ENCODE assay signal across 17 cellular contexts in the genomic region with DNA sequence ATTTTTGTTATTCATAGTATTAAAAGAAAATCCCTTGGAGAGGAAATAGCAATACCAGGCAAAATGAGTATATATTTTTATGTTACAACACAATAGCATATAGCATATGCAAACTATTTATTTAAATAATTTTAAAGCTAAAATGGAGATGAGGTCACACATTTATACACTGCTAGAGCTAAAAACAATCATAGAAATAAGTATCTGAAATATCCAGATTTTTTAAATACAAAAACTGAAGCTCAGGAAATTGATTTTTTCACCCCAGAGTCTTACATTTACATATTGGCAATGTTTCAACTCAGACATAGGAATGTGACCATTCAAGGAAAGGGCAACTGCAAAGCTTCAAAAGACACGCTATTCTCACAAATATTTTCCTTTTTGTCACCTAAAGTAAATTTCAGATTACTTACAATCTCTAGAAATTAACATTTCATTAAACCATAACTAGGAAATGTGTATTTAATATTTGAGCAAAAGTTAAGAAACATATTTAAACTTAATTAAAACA. TPM values are rescaled to one million over a fixed set of nuclear protein-coding genes. Genes with fewer than 3 reads are reported as not detected.
DNase-seq lines count a peak whose midpoint lies in the region; ATAC-seq, FAIRE-seq and TF ChIP-seq lines count a peak whose summit lies in the region.
"Had no signal": no experiment of that assay in that cellular context is flagged by ENCODE, and none has a peak within 500 bp of the region (broad histone marks: within the 10 kb centered on the region; RNA-seq: fewer than 3 reads in every experiment).

No MANE protein-coding gene starts in this region.

- no peak for TF ChIP-seq POLR2A in endothelial cell of umbilical vein (IDR thresholded peaks at IDR 0.05; ENCODE audit: low read depth, low read length)

- H3K4me3 ChIP-seq in Panc1 (ENCODE audit: low read depth in 2 of 2, low read length in 2 of 2), result peak overlapping the region in 1 of 2 experiments; percentile 33; a peak in 1 of 4 replicates
- peak overlapping the region in 1 of 3 experiments; percentile 41 for H3K4me3 ChIP-seq in endothelial cell of umbilical vein (replicated peaks in 1 of 3; ENCODE audit: insufficient read depth in 1 of 3, low read depth in 1 of 3, low read length in 3 of 3)
- H3K4me3 ChIP-seq: adrenal gland, esophagus squamous epithelium had no signal

- no peak overlapping the region for H3K4me3 Mint-ChIP-seq in osteocyte (ENCODE audit: unreplicated experiment)
- no peak overlapping the region for H3K4me3 Mint-ChIP-seq in stimulated activated effector memory CD8-positive, alpha-beta T cell treated with anti-CD3 and anti-CD28 coated beads, Interleukin-12 subunit alpha, Interleukin-12 subunit beta, amount 100 ng/mL, for 72 hours
- H3K4me3 Mint-ChIP-seq: activated CD4-positive, alpha-beta memory T cell treated with anti-CD3 and anti-CD28 coated beads for 36 hours; activated T-cell treated with anti-CD3 and anti-CD28 coated beads, Interleukin-2, amount 50 U/mL, for 72 hours; natural killer cell had no signal

- H3K4me1 ChIP-seq in Panc1 (ENCODE audit: control insufficient read depth, insufficient read depth, low read length) (peaks cover 88% of the 10 kb centered on the region), endothelial cell of umbilical vein (ENCODE audit: control insufficient read depth, extremely low read depth, insufficient read depth, low read length) (peaks cover 94% of the 10 kb centered on the region)

- ATAC-seq in Panc1, result no peak
- no peak for ATAC-seq in stimulated activated effector memory CD8-positive, alpha-beta T cell treated with anti-CD3 and anti-CD28 coated beads, Interleukin-12 subunit alpha, Interleukin-12 subunit beta, amount 100 ng/mL, for 72 hours
- ATAC-seq: activated T-cell treated with anti-CD3 and anti-CD28 coated beads, Interleukin-2, amount 50 U/mL, for 72 hours; natural killer cell had no signal

- FAIRE-seq in endothelial cell of umbilical vein (lab: Jason Lieb, UNC), result no peak

- CTCF ChIA-PET in Panc1 (lab: Charles Lee), result no interaction called here
- CTCF ChIA-PET in endothelial cell of umbilical vein (lab: Charles Lee), result interaction anchor here (1.1 to 7.5 kb wide), 8 partner anchors 10 to 46 kb away, joined by 3 to 71 read pairs (median 7); a partner anchor contains a TSS

- H4K20me1 ChIP-seq in endothelial cell of umbilical vein (replicated peaks; ENCODE audit: control insufficient read depth, extremely low read depth, insufficient read depth, low read length), result no peaks in the 10 kb centered on the region

- POLR2A ChIA-PET in Panc1 (lab: Charles Lee), result interaction anchor here (0.5 kb wide), 1 partner anchor 15 kb away, joined by 3 read pairs; no protein-coding TSS in a partner anchor
- POLR2A ChIA-PET in endothelial cell of umbilical vein (lab: Charles Lee), result interaction anchor here (0.6 to 2.5 kb wide), 4 partner anchors 9 to 30 kb away, joined by 5 to 7 read pairs (median 6); a partner anchor contains a TSS

- H3K4me1 Mint-ChIP-seq in osteocyte (ENCODE audit: unreplicated experiment), result peaks cover 91% of the 10 kb centered on the region
- H3K4me1 Mint-ChIP-seq in stimulated activated effector memory CD8-positive, alpha-beta T cell treated with anti-CD3 and anti-CD28 coated beads, Interleukin-12 subunit alpha, Interleukin-12 subunit beta, amount 100 ng/mL, for 72 hours, result no peaks in the 10 kb centered on the region
- H3K4me1 Mint-ChIP-seq: natural killer cell had no signal

- H3K9me3 Mint-ChIP-seq in osteocyte (ENCODE audit: unreplicated experiment), result no peaks in the 10 kb centered on the region
- peaks cover 8% of the 10 kb centered on the region for H3K9me3 Mint-ChIP-seq in stimulated activated effector memory CD8-positive, alpha-beta T cell treated with anti-CD3 and anti-CD28 coated beads, Interleukin-12 subunit alpha, Interleukin-12 subunit beta, amount 100 ng/mL, for 72 hours
- H3K9me3 Mint-ChIP-seq: activated CD4-positive, alpha-beta memory T cell treated with anti-CD3 and anti-CD28 coated beads for 36 hours; activated T-cell treated with anti-CD3 and anti-CD28 coated beads, Interleukin-2, amount 50 U/mL, for 72 hours had no signal

- H3K27ac ChIP-seq in Panc1 (ENCODE audit: low read length) (peak overlapping the region; percentile 98), endothelial cell of umbilical vein (ENCODE audit: insufficient read depth, low read depth, low read length) (peak overlapping the region; percentile 61)
- H3K27ac ChIP-seq: adrenal gland had no signal

- peak overlapping the region; percentile 73 for H3K9ac ChIP-seq in endothelial cell of umbilical vein (replicated peaks; ENCODE audit: extremely low read depth, insufficient read depth, low read length)

- H2AFZ ChIP-seq in endothelial cell of umbilical vein (ENCODE audit: low read depth, low read length), result no peak overlapping the region

- no peaks in the 10 kb centered on the region for H3K27me3 ChIP-seq in Panc1 (ENCODE audit: control insufficient read depth, insufficient read depth, low read length)
- no peaks in the 10 kb centered on the region for H3K27me3 ChIP-seq in endothelial cell of umbilical vein (ENCODE audit: control insufficient read depth in 2 of 2, insufficient read depth in 2 of 2, low read length in 2 of 2)
- H3K27me3 ChIP-seq: adrenal gland, esophagus squamous epithelium had no signal

- no peak for TF ChIP-seq CTCF in Panc1 (IDR thresholded peaks at IDR 0.05)
- no peak for TF ChIP-seq CTCF in endothelial cell of umbilical vein (IDR thresholded peaks at IDR 0.05; ENCODE audit: extremely low read depth in 1 of 2, insufficient read depth in 1 of 2, low read depth in 1 of 2, low read length in 2 of 2)
- TF ChIP-seq CTCF in osteocyte (IDR thresholded peaks at IDR 0.05), result no peak

- H3K27me3 Mint-ChIP-seq in osteocyte (ENCODE audit: unreplicated experiment), result no peaks in the 10 kb centered on the region
- H3K27me3 Mint-ChIP-seq: activated CD4-positive, alpha-beta memory T cell treated with anti-CD3 and anti-CD28 coated beads for 36 hours had no signal

- in situ Hi-C loops in Panc1 (cut with HindIII; ENCODE audit: low pct_unique_long_range_greater_than_20kb, low sequenced_read_pairs), result no loop called here

- H3K27ac Mint-ChIP-seq in osteocyte (ENCODE audit: unreplicated experiment), result peak overlapping the region; percentile 90
- H3K27ac Mint-ChIP-seq in stimulated activated effector memory CD8-positive, alpha-beta T cell treated with anti-CD3 and anti-CD28 coated beads, Interleukin-12 subunit alpha, Interleukin-12 subunit beta, amount 100 ng/mL, for 72 hours, result no peak overlapping the region
- H3K27ac Mint-ChIP-seq: activated CD4-positive, alpha-beta memory T cell treated with anti-CD3 and anti-CD28 coated beads for 36 hours; activated T-cell treated with anti-CD3 and anti-CD28 coated beads, Interleukin-2, amount 50 U/mL, for 72 hours; natural killer cell had no signal

- intact Hi-C loops in Panc1 (cut with micrococcal nuclease; ENCODE audit: unreplicated experiment), result no loop called here
- intact Hi-C loops in endothelial cell of umbilical vein (cut with micrococcal nuclease), result loop anchor here (5.0 kb wide), 1 partner anchor 243 kb away; no protein-coding TSS in a partner anchor

- H3K4me2 ChIP-seq in endothelial cell of umbilical vein (ENCODE audit: insufficient read depth, low read length), result peak overlapping the region; percentile 86

- no peaks in the 10 kb centered on the region for H3K9me1 ChIP-seq in endothelial cell of umbilical vein (replicated peaks; ENCODE audit: control insufficient read depth, extremely low read depth, insufficient read depth, low read length)

- H3K36me3 ChIP-seq in Panc1 (ENCODE audit: control insufficient read depth, insufficient read depth, low read length) (peaks cover 18% of the 10 kb centered on the region; the same call in 1 of the 2 replicates), endothelial cell of umbilical vein (ENCODE audit: control insufficient read depth in 2 of 2, extremely low read depth in 1 of 2, insufficient read depth in 2 of 2, low read length in 2 of 2) (peaks cover 3 to 17% of the 10 kb centered on the region in 2 experiments)
- H3K36me3 ChIP-seq: adrenal gland, esophagus squamous epithelium had no signal

- dilution Hi-C loops in endothelial cell of umbilical vein (cut with MboI; ENCODE audit: extremely low pct_ligation_motif_present, low sequenced_read_pairs), result no loop called here

- H3K79me2 ChIP-seq in endothelial cell of umbilical vein (ENCODE audit: control insufficient read depth, insufficient read depth, low read length), result peaks cover 56% of the 10 kb centered on the region

- TSS peak; percentile 51 for BruUV-seq in Panc1 (replicated peaks; lab: Mats Ljungman, UMichigan)
- BruUV-seq in endothelial cell of umbilical vein (replicated peaks; lab: Mats Ljungman, UMichigan), result TSS peak; percentile 9

- DNase-seq in COLO829 (ENCODE audit: low spot score) (peak; percentile 13), Panc1 (ENCODE audit: low read depth, low spot score) (no peak), endothelial cell of umbilical vein (ENCODE audit: low read depth, low spot score) (peak; percentile 64), osteocyte (ENCODE audit: extremely low spot score, unreplicated experiment) (no peak), NK-92 (lab: John Stamatoyannopoulos, UW; ENCODE audit: unreplicated experiment) (no peak), NCI-H2107 treated with DMSO at 0.1 percent for 48 hours (lab: John Stamatoyannopoulos, UW; ENCODE audit: unreplicated experiment) (no peak), Kasumi-1 (lab: John Stamatoyannopoulos, UW) (no peak)
- DNase-seq in stimulated activated effector memory CD8-positive, alpha-beta T cell treated with anti-CD3 and anti-CD28 coated beads, Interleukin-12 subunit alpha, Interleukin-12 subunit beta, amount 100 ng/mL, for 72 hours (ENCODE audit: low spot score in 2 of 2), result no peak
- DNase-seq: activated CD4-positive, alpha-beta memory T cell treated with anti-CD3 and anti-CD28 coated beads for 36 hours; activated T-cell treated with anti-CD3 and anti-CD28 coated beads, Interleukin-2, amount 50 U/mL, for 72 hours; AML-193; DMS 273 treated with DMSO at 0.1 percent for 48 hours; esophagus squamous epithelium; natural killer cell; NCI-H1048; retina had no signal

- H3K36me3 Mint-ChIP-seq in osteocyte (ENCODE audit: unreplicated experiment), result peaks cover 32% of the 10 kb centered on the region
- no peaks in the 10 kb centered on the region for H3K36me3 Mint-ChIP-seq in stimulated activated effector memory CD8-positive, alpha-beta T cell treated with anti-CD3 and anti-CD28 coated beads, Interleukin-12 subunit alpha, Interleukin-12 subunit beta, amount 100 ng/mL, for 72 hours
- H3K36me3 Mint-ChIP-seq: activated CD4-positive, alpha-beta memory T cell treated with anti-CD3 and anti-CD28 coated beads for 36 hours; natural killer cell had no signal

- H3K9me3 ChIP-seq in Panc1 (ENCODE audit: control insufficient read depth, insufficient read depth, low read depth, low read length), result no peaks in the 10 kb centered on the region
- no peaks in the 10 kb centered on the region for H3K9me3 ChIP-seq in endothelial cell of umbilical vein (replicated peaks; ENCODE audit: control insufficient read depth, insufficient read depth, low read length)
- H3K9me3 ChIP-seq: adrenal gland, esophagus squamous epithelium had no signal

RNA-seq across cellular contexts. Expression of a gene that starts 8.9 kb away (rescaled TPM):
- total RNA-seq in Panc1 (2021; ENCODE audit: unreplicated experiment), result 129 TPM
- 51.3 TPM for polyA plus RNA-seq in Panc1 (2012; ENCODE audit: insufficient read length)
- total RNA-seq in endothelial cell of umbilical vein, result 266 and 286 TPM in 2 replicates
- 138 and 177 TPM in 2 replicates for polyA plus RNA-seq in endothelial cell of umbilical vein
- polyA plus RNA-seq in endothelial cell of umbilical vein (2011; cell fraction: cytosol; rRNA removed), result 185 and 186 TPM in 2 replicates
- polyA plus RNA-seq in endothelial cell of umbilical vein (2011; cell fraction: nucleus; rRNA removed), result 210 and 230 TPM in 2 replicates
- 245 and 277 TPM in 2 replicates for polyA plus RNA-seq in endothelial cell of umbilical vein (2012)
- polyA minus RNA-seq in endothelial cell of umbilical vein, result 332 and 378 TPM in 2 replicates
- polyA minus RNA-seq in endothelial cell of umbilical vein (2011; cell fraction: cytosol; rRNA and poly(A)+ RNA removed), result 21.1 TPM
- 645 and 1,049 TPM in 2 replicates for polyA minus RNA-seq in endothelial cell of umbilical vein (2011; cell fraction: nucleus; rRNA and poly(A)+ RNA removed)
- 325 and 334 TPM in 2 replicates for total RNA-seq in osteocyte
- total RNA-seq: activated CD4-positive, alpha-beta memory T cell treated with anti-CD3 and anti-CD28 coated beads for 36 hours had no signal

Comparison
In these comparisons a context has a peak if more than half of its experiments do, and no peak if none do; other contexts are left out.
1. DNase-seq: peak in COLO829 (single experiment) and endothelial cell of umbilical vein (single experiment); none in Panc1 (single experiment), osteocyte (single experiment), NK-92 (single experiment), NCI-H2107 treated with DMSO at 0.1 percent for 48 hours (single experiment), stimulated activated effector memory CD8-positive, alpha-beta T cell treated with anti-CD3 and anti-CD28 coated beads, Interleukin-12 subunit alpha, Interleukin-12 subunit beta, amount 100 ng/mL, for 72 hours (0 of 2) and Kasumi-1 (0 of 2).